Comparison of ENCODE assay signal across 9 cellular contexts in genomic region chr20:47489448-47489872, GRCh38. TPM values are rescaled to one million over a fixed set of nuclear protein-coding genes. Genes with fewer than 3 reads are reported as not detected.
DNase-seq lines count a peak whose midpoint lies in the region; ATAC-seq and TF ChIP-seq lines count a peak whose summit lies in the region.
"Had no signal": no experiment of that assay in that cellular context is flagged by ENCODE, and none has a peak within 500 bp of the region (broad histone marks: within the 10 kb centered on the region; RNA-seq: fewer than 3 reads in every experiment).

No MANE protein-coding gene starts in this region.

- no peak overlapping the region for H3K4me3 ChIP-seq in left ventricle myocardium inferior

- H3K27ac ChIP-seq in left ventricle myocardium inferior (replicated peaks) = peak overlapping the region; percentile 60
- H3K27ac ChIP-seq: KMS-11 had no signal

- H3K27me3 ChIP-seq in left ventricle myocardium inferior (ENCODE audit: low read depth) = no peaks in the 10 kb centered on the region

- intact Hi-C loops in left ventricle myocardium inferior (cut with micrococcal nuclease) = no loop called here

- no peaks in the 10 kb centered on the region for H3K36me3 ChIP-seq in left ventricle myocardium inferior

- DNase-seq in stimulated activated CD4-positive, alpha-beta T cell treated with anti-CD3 and anti-CD28 coated beads, Interleukin-1b, Interleukin-23, amount 100 ng/mL, for 48 hours = peak; percentile 28
- DNase-seq in stimulated activated CD4-positive, alpha-beta T cell treated with anti-CD3 and anti-CD28 coated beads, Interleukin-2, amount 100 ng/mL, for 48 hours = no peak
- DNase-seq in activated CD4-positive, alpha-beta T cell treated with anti-CD3 and anti-CD28 coated beads for 48 hours = peak; percentile 43
- no peak for DNase-seq in left ventricle myocardium inferior
- no peak for DNase-seq in COR-L47 (lab: John Stamatoyannopoulos, UW)
- DNase-seq in occipital lobe (lab: John Stamatoyannopoulos, UW) = no peak
- DNase-seq in foreskin melanocyte = no peak

- H3K4me1 ChIP-seq in left ventricle myocardium inferior = peaks cover 45% of the 10 kb centered on the region

- ATAC-seq in HG03432 (IDR thresholded peaks at IDR 0.05; ENCODE audit: unreplicated experiment) = no peak

- no peaks in the 10 kb centered on the region for H3K9me3 ChIP-seq in left ventricle myocardium inferior (replicated peaks)

- no peak for TF ChIP-seq CTCF in left ventricle myocardium inferior (IDR thresholded peaks at IDR 0.05; ENCODE audit: borderline replicate concordance)

RNA-seq across cellular contexts. Expression of gene NCOA3, which starts 12.2 kb away (rescaled TPM):
- 23.8 TPM for total RNA-seq in left ventricle myocardium inferior
- 53.2 TPM for total RNA-seq in occipital lobe

Comparison
In these comparisons a context has a peak if more than half of its experiments do, and no peak if none do; other contexts are left out.
1. DNase-seq: peak in stimulated activated CD4-positive, alpha-beta T cell treated with anti-CD3 and anti-CD28 coated beads, Interleukin-1b, Interleukin-23, amount 100 ng/mL, for 48 hours (single experiment) and activated CD4-positive, alpha-beta T cell treated with anti-CD3 and anti-CD28 coated beads for 48 hours (single experiment); none in stimulated activated CD4-positive, alpha-beta T cell treated with anti-CD3 and anti-CD28 coated beads, Interleukin-2, amount 100 ng/mL, for 48 hours (0 of 2), left ventricle myocardium inferior (single experiment), COR-L47 (single experiment), occipital lobe (single experiment) and foreskin melanocyte (single experiment).